8 cellular contexts compared by ENCODE assay signal in genomic region chr14:34059925-34060746, GRCh38.
DNase-seq lines count a peak whose midpoint lies in the region; ATAC-seq and TF ChIP-seq lines count a peak whose summit lies in the region.

No MANE protein-coding gene starts in this region.

- peak; percentile 36 to 54 (median 46) for DNase-seq in CD4-positive, alpha-beta memory T cell
- DNase-seq in RPMI8226 (peak; percentile 73), Right ventricle myocardium superior (peak; percentile 90), omental fat pad (ENCODE audit: low spot score) (peak; percentile 33), transverse colon (peak; percentile 87)

- H3K27me3 ChIP-seq in CD4-positive, alpha-beta memory T cell (ENCODE audit: insufficient read depth, low read length) = no peaks in the 10 kb centered on the region
- no peaks in the 10 kb centered on the region for H3K27me3 ChIP-seq in transverse colon

- peak; percentile 71 for TF ChIP-seq POLR2A in GM19193 (IDR thresholded peaks at IDR 0.05; ENCODE audit: extremely low read depth, insufficient read depth, insufficient read length)
- TF ChIP-seq POLR2A in transverse colon (IDR thresholded peaks at IDR 0.05) = peak; percentile 80

- ATAC-seq in HG03280 (IDR thresholded peaks at IDR 0.05; ENCODE audit: unreplicated experiment) (peak; percentile 89), Right ventricle myocardium superior (ENCODE audit: poor library complexity) (peak; percentile 95), omental fat pad (ENCODE audit: low FRiP score) (peak; percentile 98)

- in situ Hi-C loops in transverse colon (cut with MboI; ENCODE audit: low pct_ligation_motif_present in 1 of 4, low pct_unique_long_range_greater_than_20kb in 1 of 4, low sequenced_read_pairs in 3 of 4) = no loop called here

- WGBS in transverse colon (ENCODE audit: low coverage in 1 of 2), 2 donors = 9% methylated on average over 76 of the region's 91 CpGs; no CpG with 5 or more reads in 1 of the 2 donors

- TF ChIP-seq EP300 in transverse colon (IDR thresholded peaks at IDR 0.05; ENCODE audit: low read depth) = no peak

- no peaks in the 10 kb centered on the region for H3K36me3 Mint-ChIP-seq in CD4-positive, alpha-beta memory T cell
- no peaks in the 10 kb centered on the region for H3K36me3 Mint-ChIP-seq in activated naive CD8-positive, alpha-beta T cell

- H3K4me3 ChIP-seq in CD4-positive, alpha-beta memory T cell (ENCODE audit: low read length in 2 of 2) = peak overlapping the region; percentile 17 to 47
- peak overlapping the region; percentile 42 to 62 (median 50) for H3K4me3 ChIP-seq in transverse colon

- peak overlapping the region; percentile 87 to 93 (median 88) for H3K4me3 Mint-ChIP-seq in CD4-positive, alpha-beta memory T cell
- peak overlapping the region; percentile 89 for H3K4me3 Mint-ChIP-seq in activated naive CD8-positive, alpha-beta T cell

- POLR2A ChIA-PET in CD4-positive, alpha-beta memory T cell (lab: Charles Lee; ENCODE audit: partially characterized antibody) = interaction anchor here (0.5 to 2.2 kb wide), 7 partner anchors 8 to 1369 kb away, joined by 3 to 13 read pairs (median 4); partner anchors contain the start of gene EGLN3

- no peaks in the 10 kb centered on the region for H3K36me3 ChIP-seq in CD4-positive, alpha-beta memory T cell (ENCODE audit: insufficient read depth, low read length)
- H3K36me3 ChIP-seq in transverse colon = no peaks in the 10 kb centered on the region

- H3K4me1 Mint-ChIP-seq in CD4-positive, alpha-beta memory T cell = peaks cover 2 to 27% (median 7%) of the 10 kb centered on the region in 4 donors
- peaks cover 10% of the 10 kb centered on the region for H3K4me1 Mint-ChIP-seq in activated naive CD8-positive, alpha-beta T cell (ENCODE audit: low read depth)

- no peaks in the 10 kb centered on the region for H3K9me3 Mint-ChIP-seq in CD4-positive, alpha-beta memory T cell
- no peaks in the 10 kb centered on the region for H3K9me3 Mint-ChIP-seq in activated naive CD8-positive, alpha-beta T cell (ENCODE audit: low read depth)

- CTCF ChIA-PET in CD4-positive, alpha-beta memory T cell (lab: Charles Lee; ENCODE audit: partially characterized antibody) = interaction anchor here (0.6 to 1.8 kb wide), 12 partner anchors 9 to 212 kb away, joined by 3 to 9 read pairs (median 3); no protein-coding TSS in a partner anchor

- H3K27me3 Mint-ChIP-seq in CD4-positive, alpha-beta memory T cell = peaks cover 0 to 1% of the 10 kb centered on the region in 2 donors
- H3K27me3 Mint-ChIP-seq in activated naive CD8-positive, alpha-beta T cell = peaks cover 6% of the 10 kb centered on the region

- TF ChIP-seq CTCF in omental fat pad (IDR thresholded peaks at IDR 0.05) = no peak
- TF ChIP-seq CTCF in transverse colon (IDR thresholded peaks at IDR 0.05) = peak in 4 of 5 experiments; percentile 19 to 48 (median 33)

- intact Hi-C loops in CD4-positive, alpha-beta memory T cell (cut with micrococcal nuclease) = loop anchor here (2.0 kb wide), 1 partner anchor 15 kb away; no protein-coding TSS in a partner anchor
- intact Hi-C loops in Right ventricle myocardium superior (cut with DNase I) (loop anchor here (10.0 kb wide), 1 partner anchor 115 kb away; no protein-coding TSS in a partner anchor), transverse colon (cut with DNase I; ENCODE audit: low total_unique reads) (loop anchor here (10.0 kb wide), 1 partner anchor 155 kb away; no protein-coding TSS in a partner anchor)

- H3K27ac ChIP-seq in CD4-positive, alpha-beta memory T cell (ENCODE audit: low read depth, low read length) = no peak overlapping the region
- peak overlapping the region; percentile 86 to 90 (median 88) for H3K27ac ChIP-seq in transverse colon

- peaks cover 8% of the 10 kb centered on the region for H3K4me1 ChIP-seq in CD4-positive, alpha-beta memory T cell (ENCODE audit: insufficient read depth, low read length)
- H3K4me1 ChIP-seq in transverse colon = peaks cover 6 to 15% (median 8%) of the 10 kb centered on the region in 4 donors

- peak overlapping the region; percentile 46 to 91 (median 84) for H3K27ac Mint-ChIP-seq in CD4-positive, alpha-beta memory T cell
- H3K27ac Mint-ChIP-seq in activated naive CD8-positive, alpha-beta T cell = peak overlapping the region; percentile 78

- no peaks in the 10 kb centered on the region for H3K9me3 ChIP-seq in CD4-positive, alpha-beta memory T cell (ENCODE audit: control insufficient read depth in 1 of 2, low read length in 2 of 2)
- no peaks in the 10 kb centered on the region for H3K9me3 ChIP-seq in transverse colon

Comparison
In these comparisons a context has a peak if more than half of its experiments do, and no peak if none do; other contexts are left out.
1. DNase-seq: peak in every context shown above with its lines; median percentile 90 in Right ventricle myocardium superior; 87 in transverse colon; 73 in RPMI8226; 46 in CD4-positive, alpha-beta memory T cell; 33 in omental fat pad.
2. CTCF ChIP-seq: peak in transverse colon (4 of 5); none in omental fat pad (0 of 3).
3. Peak in every context shown above with its lines, with median percentiles within 50 percentile points of each other: ATAC-seq.